ENCODE assay signal across 17 cellular contexts in genomic region chr22:49382451-49382735, GRCh38.
"Had no signal": no experiment of that assay in that cellular context is flagged by ENCODE, and none has a peak within 500 bp of the region (broad histone marks: within the 10 kb centered on the region; RNA-seq: fewer than 3 reads in every experiment).

No MANE protein-coding gene starts in this region.

- H3K27me3 Mint-ChIP-seq: activated CD4-positive, alpha-beta memory T cell treated with anti-CD3 and anti-CD28 coated beads, Interleukin-2, amount 10 ng/mL, durations not matched to agents 7 days and 5 days had no signal

- H3K27ac ChIP-seq: brain microvascular endothelial cell, colonic mucosa, skin epidermis had no signal

- ATAC-seq: natural killer cell treated with Interleukin-12 subunit alpha and Interleukin-12 subunit beta and Interleukin-15 and Interleukin-18, amount 100 ng/mL, for 72 hours had no signal

- H3K9me3 ChIP-seq: colonic mucosa had no signal

- H3K4me3 Mint-ChIP-seq: activated CD4-positive, alpha-beta memory T cell treated with anti-CD3 and anti-CD28 coated beads, Interleukin-2, amount 10 ng/mL, durations not matched to agents 7 days and 5 days; central memory CD8-positive, alpha-beta T cell; natural killer cell treated with Interleukin-12 subunit alpha and Interleukin-12 subunit beta and Interleukin-15 and Interleukin-18, amount 100 ng/mL, for 72 hours had no signal

- H3K4me3 ChIP-seq: colonic mucosa, skin epidermis had no signal

- H3K27me3 ChIP-seq: brain microvascular endothelial cell, colonic mucosa had no signal

- DNase-seq: activated CD4-positive, alpha-beta memory T cell treated with anti-CD3 and anti-CD28 coated beads, Interleukin-2, amount 10 ng/mL, durations not matched to agents 7 days and 5 days; activated CD4-positive, alpha-beta T cell treated with anti-CD3 and anti-CD28 coated beads for 48 hours; activated CD4-positive, CD25-positive, alpha-beta regulatory T cell; activated effector memory CD4-positive, alpha-beta T cell treated with Interleukin-2 at 50 U/mL for 16 hours; activated naive CD4-positive, alpha-beta T cell treated with anti-CD3 and anti-CD28 coated beads, Interleukin-2, amount 50 U/mL, for 16 hours; activated T-cell treated with anti-CD3 and anti-CD28 coated beads, Interleukin-2, amount 50 U/mL, for 48 hours; brain microvascular endothelial cell; colonic mucosa; kidney glomerular epithelial cell; mesendoderm; nucleus accumbens; stimulated activated CD4-positive, alpha-beta T cell treated with anti-CD3 and anti-CD28 coated beads, Interleukin-15, amount 100 ng/mL, for 24 hours; stimulated activated CD4-positive, alpha-beta T cell treated with anti-CD3 and anti-CD28 coated beads, Interleukin-2, amount 100 ng/mL, for 48 hours; T1000 had no signal

- H3K27ac Mint-ChIP-seq: activated CD4-positive, alpha-beta memory T cell treated with anti-CD3 and anti-CD28 coated beads, Interleukin-2, amount 10 ng/mL, durations not matched to agents 7 days and 5 days; natural killer cell treated with Interleukin-12 subunit alpha and Interleukin-12 subunit beta and Interleukin-15 and Interleukin-18, amount 100 ng/mL, for 72 hours had no signal

- H3K4me1 Mint-ChIP-seq: activated CD4-positive, alpha-beta memory T cell treated with anti-CD3 and anti-CD28 coated beads, Interleukin-2, amount 10 ng/mL, durations not matched to agents 7 days and 5 days; central memory CD8-positive, alpha-beta T cell had no signal

- H3K9me3 Mint-ChIP-seq: central memory CD8-positive, alpha-beta T cell; natural killer cell treated with Interleukin-12 subunit alpha and Interleukin-12 subunit beta and Interleukin-15 and Interleukin-18, amount 100 ng/mL, for 72 hours had no signal

- H3K4me1 ChIP-seq: colonic mucosa had no signal

- H3K36me3 ChIP-seq: brain microvascular endothelial cell, colonic mucosa had no signal

- H3K36me3 Mint-ChIP-seq: natural killer cell treated with Interleukin-12 subunit alpha and Interleukin-12 subunit beta and Interleukin-15 and Interleukin-18, amount 100 ng/mL, for 72 hours had no signal
